25 cellular contexts compared by ENCODE assay signal in the genomic region with DNA sequence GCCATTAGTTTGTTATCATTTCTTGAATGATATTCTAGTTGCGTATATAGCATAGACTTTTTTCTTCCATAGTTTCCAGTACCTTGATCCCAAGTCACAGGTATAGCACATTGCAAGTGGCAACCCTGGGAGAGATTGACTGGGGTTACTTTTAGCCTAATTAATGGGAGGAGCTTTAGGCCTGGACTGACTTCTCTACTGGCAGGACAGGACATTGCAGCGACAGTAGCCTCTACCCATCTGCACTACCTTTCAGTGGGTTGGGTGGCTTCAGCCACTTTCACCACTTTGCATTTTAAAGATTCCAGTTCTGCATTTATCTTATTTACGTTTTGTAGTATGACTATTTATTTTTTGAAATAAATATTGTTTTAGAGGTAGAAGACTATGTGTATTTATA.
"Had no signal": no experiment of that assay in that cellular context is flagged by ENCODE, and none has a peak within 500 bp of the region (broad histone marks: within the 10 kb centered on the region; RNA-seq: fewer than 3 reads in every experiment).

No MANE protein-coding gene starts in this region.

- DNase-seq: cortex of kidney; dorsolateral prefrontal cortex; effector memory CD4-positive, alpha-beta T cell; gastrocnemius medialis; heart right ventricle; hypothalamus; lower lobe of right lung; midbrain; occipital lobe; psoas muscle; retina; right lobe of liver; stimulated activated CD4-positive, alpha-beta T cell treated with anti-CD3 and anti-CD28 coated beads, Interleukin-15, amount 100 ng/mL, for 24 hours; stimulated activated CD4-positive, alpha-beta T cell treated with anti-CD3 and anti-CD28 coated beads, Interleukin-1b, Interleukin-23, amount 100 ng/mL, for 48 hours; stimulated activated CD4-positive, alpha-beta T cell treated with anti-CD3 and anti-CD28 coated beads, Interleukin-4, amount 100 ng/mL, for 24 hours; tibial artery; upper lobe of right lung had no signal

- H2AFZ ChIP-seq: parathyroid adenoma had no signal

- H3K9ac ChIP-seq: parathyroid adenoma had no signal

- ATAC-seq: gastrocnemius medialis; heart right ventricle; left lobe of liver; lower lobe of right lung; natural killer cell treated with Interleukin-12 subunit alpha and Interleukin-12 subunit beta and Interleukin-15 and Interleukin-18, amount 100 ng/mL, for 72 hours; psoas muscle; right lobe of liver; stimulated activated memory B cell treated with anti-CD40 and anti-IgM and Interleukin-4, amounts not matched to agents 10 μg/mL and 1 μg/mL and 100 μg/mL, for 72 hours; upper lobe of right lung had no signal

- H3K4me1 ChIP-seq: esophagus muscularis mucosa, gastrocnemius medialis, heart right ventricle, lower lobe of right lung, psoas muscle, right lobe of liver, tibial artery, upper lobe of right lung, vagina had no signal

- H3K27me3 ChIP-seq: dorsolateral prefrontal cortex, esophagus muscularis mucosa, gastrocnemius medialis, heart right ventricle, right lobe of liver, tibial artery, upper lobe of right lung, vagina had no signal

- H3K36me3 ChIP-seq: esophagus muscularis mucosa, gastrocnemius medialis, heart right ventricle, lower lobe of right lung, right lobe of liver, tibial artery, upper lobe of right lung, vagina had no signal

- H3K9me3 ChIP-seq: esophagus muscularis mucosa, gastrocnemius medialis, lower lobe of right lung, psoas muscle, right lobe of liver, tibial artery, upper lobe of right lung, vagina had no signal

- H3K27ac ChIP-seq: dorsolateral prefrontal cortex, epithelial cell of prostate, esophagus muscularis mucosa, gastrocnemius medialis, heart right ventricle, lower lobe of right lung, parathyroid adenoma, psoas muscle, right lobe of liver, tibial artery, upper lobe of right lung, vagina had no signal

- FAIRE-seq: islet of Langerhans had no signal

- H3K4me3 ChIP-seq: dorsolateral prefrontal cortex, esophagus muscularis mucosa, gastrocnemius medialis, heart right ventricle, lower lobe of right lung, psoas muscle, right lobe of liver, tibial artery, upper lobe of right lung, vagina had no signal

- H3K79me2 ChIP-seq: parathyroid adenoma had no signal
